1 cellular context compared by ENCODE assay signal in the genomic region with DNA sequence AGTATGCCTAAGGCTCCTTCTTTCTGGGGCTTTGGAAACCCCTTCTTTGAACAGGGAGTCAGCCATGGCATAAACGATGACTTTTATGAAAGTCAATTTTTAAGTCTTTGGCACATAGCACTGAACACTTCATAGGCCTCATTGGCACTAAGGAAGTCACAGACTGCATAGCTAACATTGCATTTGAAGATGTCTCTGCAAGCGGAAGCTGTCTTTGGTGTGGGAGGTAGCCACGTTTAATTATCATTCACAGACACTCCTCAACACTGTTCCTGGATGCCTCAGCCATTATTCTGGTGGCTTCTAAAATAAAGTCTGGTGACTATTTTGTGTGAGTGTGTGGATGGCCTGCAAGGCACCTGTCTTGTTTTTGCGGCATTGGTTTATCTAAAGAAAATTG.
TF ChIP-seq lines count a peak whose summit lies in the region.

No MANE protein-coding gene starts in this region.

TF ChIP-seq in K562, 482 proteins besides CTCF, POLR2A, EP300 and RAD21 (continued from another document):
- TF ChIP-seq, protein P1, sequence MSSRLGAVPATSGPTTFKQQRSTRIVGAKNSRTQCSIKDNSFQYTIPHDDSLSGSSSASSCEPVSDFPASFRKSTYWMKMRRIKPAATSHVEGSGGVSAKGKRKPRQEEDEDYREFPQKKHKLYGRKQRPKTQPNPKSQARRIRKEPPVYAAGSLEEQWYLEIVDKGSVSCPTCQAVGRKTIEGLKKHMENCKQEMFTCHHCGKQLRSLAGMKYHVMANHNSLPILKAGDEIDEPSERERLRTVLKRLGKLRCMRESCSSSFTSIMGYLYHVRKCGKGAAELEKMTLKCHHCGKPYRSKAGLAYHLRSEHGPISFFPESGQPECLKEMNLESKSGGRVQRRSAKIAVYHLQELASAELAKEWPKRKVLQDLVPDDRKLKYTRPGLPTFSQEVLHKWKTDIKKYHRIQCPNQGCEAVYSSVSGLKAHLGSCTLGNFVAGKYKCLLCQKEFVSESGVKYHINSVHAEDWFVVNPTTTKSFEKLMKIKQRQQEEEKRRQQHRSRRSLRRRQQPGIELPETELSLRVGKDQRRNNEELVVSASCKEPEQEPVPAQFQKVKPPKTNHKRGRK (tag; IDR thresholded peaks at IDR 0.05) = no peak
- TF ChIP-seq ZNF589 (CRISPR knock-in tag; IDR thresholded peaks at IDR 0.05; ENCODE audit: low read depth) = no peak
- no peak for TF ChIP-seq RAD51 (IDR thresholded peaks at IDR 0.05; ENCODE audit: borderline replicate concordance, low read depth)
- TF ChIP-seq, protein P2, sequence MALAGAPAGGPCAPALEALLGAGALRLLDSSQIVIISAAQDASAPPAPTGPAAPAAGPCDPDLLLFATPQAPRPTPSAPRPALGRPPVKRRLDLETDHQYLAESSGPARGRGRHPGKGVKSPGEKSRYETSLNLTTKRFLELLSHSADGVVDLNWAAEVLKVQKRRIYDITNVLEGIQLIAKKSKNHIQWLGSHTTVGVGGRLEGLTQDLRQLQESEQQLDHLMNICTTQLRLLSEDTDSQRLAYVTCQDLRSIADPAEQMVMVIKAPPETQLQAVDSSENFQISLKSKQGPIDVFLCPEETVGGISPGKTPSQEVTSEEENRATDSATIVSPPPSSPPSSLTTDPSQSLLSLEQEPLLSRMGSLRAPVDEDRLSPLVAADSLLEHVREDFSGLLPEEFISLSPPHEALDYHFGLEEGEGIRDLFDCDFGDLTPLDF (CRISPR knock-in tag; IDR thresholded peaks at IDR 0.05) = no peak
- TF ChIP-seq JUNB (CRISPR knock-in tag; conservative IDR thresholded peaks at IDR 0.05) = no peak
- TF ChIP-seq, protein P3, sequence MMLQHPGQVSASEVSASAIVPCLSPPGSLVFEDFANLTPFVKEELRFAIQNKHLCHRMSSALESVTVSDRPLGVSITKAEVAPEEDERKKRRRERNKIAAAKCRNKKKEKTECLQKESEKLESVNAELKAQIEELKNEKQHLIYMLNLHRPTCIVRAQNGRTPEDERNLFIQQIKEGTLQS (IDR thresholded peaks at IDR 0.05) = no peak
- TF ChIP-seq, protein P3 (CRISPR knock-in tag; conservative IDR thresholded peaks at IDR 0.05) = no peak
- no peak for TF ChIP-seq ZBED1 (IDR thresholded peaks at IDR 0.05)
- TF ChIP-seq ZNF764 (CRISPR knock-in tag; IDR thresholded peaks at IDR 0.05; ENCODE audit: low read depth) = no peak
- TF ChIP-seq, protein P4, sequence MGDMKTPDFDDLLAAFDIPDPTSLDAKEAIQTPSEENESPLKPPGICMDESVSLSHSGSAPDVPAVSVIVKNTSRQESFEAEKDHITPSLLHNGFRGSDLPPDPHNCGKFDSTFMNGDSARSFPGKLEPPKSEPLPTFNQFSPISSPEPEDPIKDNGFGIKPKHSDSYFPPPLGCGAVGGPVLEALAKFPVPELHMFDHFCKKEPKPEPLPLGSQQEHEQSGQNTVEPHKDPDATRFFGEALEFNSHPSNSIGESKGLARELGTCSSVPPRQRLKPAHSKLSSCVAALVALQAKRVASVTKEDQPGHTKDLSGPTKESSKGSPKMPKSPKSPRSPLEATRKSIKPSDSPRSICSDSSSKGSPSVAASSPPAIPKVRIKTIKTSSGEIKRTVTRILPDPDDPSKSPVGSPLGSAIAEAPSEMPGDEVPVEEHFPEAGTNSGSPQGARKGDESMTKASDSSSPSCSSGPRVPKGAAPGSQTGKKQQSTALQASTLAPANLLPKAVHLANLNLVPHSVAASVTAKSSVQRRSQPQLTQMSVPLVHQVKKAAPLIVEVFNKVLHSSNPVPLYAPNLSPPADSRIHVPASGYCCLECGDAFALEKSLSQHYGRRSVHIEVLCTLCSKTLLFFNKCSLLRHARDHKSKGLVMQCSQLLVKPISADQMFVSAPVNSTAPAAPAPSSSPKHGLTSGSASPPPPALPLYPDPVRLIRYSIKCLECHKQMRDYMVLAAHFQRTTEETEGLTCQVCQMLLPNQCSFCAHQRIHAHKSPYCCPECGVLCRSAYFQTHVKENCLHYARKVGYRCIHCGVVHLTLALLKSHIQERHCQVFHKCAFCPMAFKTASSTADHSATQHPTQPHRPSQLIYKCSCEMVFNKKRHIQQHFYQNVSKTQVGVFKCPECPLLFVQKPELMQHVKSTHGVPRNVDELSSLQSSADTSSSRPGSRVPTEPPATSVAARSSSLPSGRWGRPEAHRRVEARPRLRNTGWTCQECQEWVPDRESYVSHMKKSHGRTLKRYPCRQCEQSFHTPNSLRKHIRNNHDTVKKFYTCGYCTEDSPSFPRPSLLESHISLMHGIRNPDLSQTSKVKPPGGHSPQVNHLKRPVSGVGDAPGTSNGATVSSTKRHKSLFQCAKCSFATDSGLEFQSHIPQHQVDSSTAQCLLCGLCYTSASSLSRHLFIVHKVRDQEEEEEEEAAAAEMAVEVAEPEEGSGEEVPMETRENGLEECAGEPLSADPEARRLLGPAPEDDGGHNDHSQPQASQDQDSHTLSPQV (IDR thresholded peaks at IDR 0.05) = 0 out of 2 replicates have a peak, but pooled peaks have one; percentile 28
- TF ChIP-seq ZNF324 (CRISPR knock-in tag; IDR thresholded peaks at IDR 0.05) = no peak
- TF ChIP-seq ZNF780A (CRISPR knock-in tag; IDR thresholded peaks at IDR 0.05) = no peak
- TF ChIP-seq L3MBTL2 (IDR thresholded peaks at IDR 0.05) = 0 out of 2 replicates have a peak, but pooled peaks have one; percentile 17
- no peak for TF ChIP-seq MAZ (CRISPR knock-in tag; conservative IDR thresholded peaks at IDR 0.05 in 1 of 2, IDR thresholded peaks at IDR 0.05 in 1 of 2)
